7 cellular contexts compared by ENCODE assay signal in the genomic region with DNA sequence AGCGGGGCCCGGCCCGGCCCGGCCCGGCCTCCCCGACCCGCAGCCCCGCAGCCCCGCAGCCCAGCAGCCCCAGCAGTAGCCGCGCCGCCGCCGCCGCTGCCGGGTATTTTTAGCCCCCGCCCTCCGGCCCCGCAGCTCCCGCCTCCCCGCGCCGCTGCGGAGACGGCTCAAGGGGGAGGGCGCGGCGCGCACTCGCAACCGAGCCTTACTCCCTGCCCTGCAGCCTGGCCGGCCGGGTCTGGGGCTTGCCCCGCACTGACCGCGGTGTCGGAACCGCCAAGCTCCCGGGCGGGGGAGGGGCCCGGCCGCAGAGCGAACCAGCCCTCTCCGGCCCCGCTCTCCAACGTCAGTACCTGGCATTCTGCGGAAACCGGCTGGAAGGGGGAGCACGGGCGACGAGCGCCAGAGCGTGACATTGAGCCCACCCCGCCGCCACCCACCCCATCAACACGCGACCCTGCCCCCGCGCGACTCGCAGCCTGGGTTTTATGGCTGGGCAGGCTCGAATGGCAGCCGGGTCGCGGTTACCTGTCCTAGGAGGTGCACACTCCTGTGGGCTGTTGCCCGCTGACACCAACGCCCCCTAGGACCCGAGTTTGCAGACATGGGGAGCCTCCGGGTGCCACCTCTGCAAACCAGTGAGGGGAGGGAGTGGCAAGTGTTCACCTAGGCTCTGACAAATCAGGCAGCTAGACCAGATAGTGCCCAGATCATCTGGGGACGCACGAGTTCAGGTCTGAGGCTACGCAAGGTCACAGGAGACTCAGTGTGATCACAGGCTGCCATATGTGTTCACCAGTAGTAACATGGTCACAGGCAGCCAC. TPM values are rescaled to one million over a fixed set of nuclear protein-coding genes. Genes with fewer than 3 reads are reported as not detected.
DNase-seq lines count a peak whose midpoint lies in the region; ATAC-seq and TF ChIP-seq lines count a peak whose summit lies in the region.

A gene with protein sequence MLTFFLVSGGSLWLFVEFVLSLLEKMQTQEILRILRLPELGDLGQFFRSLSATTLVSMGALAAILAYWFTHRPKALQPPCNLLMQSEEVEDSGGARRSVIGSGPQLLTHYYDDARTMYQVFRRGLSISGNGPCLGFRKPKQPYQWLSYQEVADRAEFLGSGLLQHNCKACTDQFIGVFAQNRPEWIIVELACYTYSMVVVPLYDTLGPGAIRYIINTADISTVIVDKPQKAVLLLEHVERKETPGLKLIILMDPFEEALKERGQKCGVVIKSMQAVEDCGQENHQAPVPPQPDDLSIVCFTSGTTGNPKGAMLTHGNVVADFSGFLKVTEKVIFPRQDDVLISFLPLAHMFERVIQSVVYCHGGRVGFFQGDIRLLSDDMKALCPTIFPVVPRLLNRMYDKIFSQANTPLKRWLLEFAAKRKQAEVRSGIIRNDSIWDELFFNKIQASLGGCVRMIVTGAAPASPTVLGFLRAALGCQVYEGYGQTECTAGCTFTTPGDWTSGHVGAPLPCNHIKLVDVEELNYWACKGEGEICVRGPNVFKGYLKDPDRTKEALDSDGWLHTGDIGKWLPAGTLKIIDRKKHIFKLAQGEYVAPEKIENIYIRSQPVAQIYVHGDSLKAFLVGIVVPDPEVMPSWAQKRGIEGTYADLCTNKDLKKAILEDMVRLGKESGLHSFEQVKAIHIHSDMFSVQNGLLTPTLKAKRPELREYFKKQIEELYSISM (minus strand): TSS at position 98 of the 824 bp plus-strand sequence. CDS start 105 bp downstream, outside the sequence.

- no peaks in the 10 kb centered on the region for H3K9me3 ChIP-seq in HAP-1
- no peaks in the 10 kb centered on the region for H3K9me3 ChIP-seq in WERI-Rb-1 (ENCODE audit: severe bottlenecking)

- H3K4me1 ChIP-seq in HAP-1, result no peaks in the 10 kb centered on the region

- no peaks in the 10 kb centered on the region for H3K9me3 Mint-ChIP-seq in stimulated activated effector memory CD8-positive, alpha-beta T cell treated with anti-CD3 and anti-CD28 coated beads, Interleukin-12 subunit alpha, Interleukin-12 subunit beta, amount 100 ng/mL, for 72 hours

- H3K27me3 ChIP-seq in HAP-1 (ENCODE audit: low read depth) (peaks cover 7% of the 10 kb centered on the region; the same call in 1 of the 2 replicates), WERI-Rb-1 (ENCODE audit: insufficient read depth, low read depth, severe bottlenecking) (no peaks in the 10 kb centered on the region)

- H3K36me3 ChIP-seq in HAP-1 (replicated peaks) (no peaks in the 10 kb centered on the region), WERI-Rb-1 (no peaks in the 10 kb centered on the region; the same call in 1 of the 2 replicates)

- peak; percentile 69 for ATAC-seq in left colon
- peak; percentile 56 for ATAC-seq in stimulated activated effector memory CD8-positive, alpha-beta T cell treated with anti-CD3 and anti-CD28 coated beads, Interleukin-12 subunit alpha, Interleukin-12 subunit beta, amount 100 ng/mL, for 72 hours

- intact Hi-C loops in left colon (cut with DNase I, micrococcal nuclease), result loop anchor here in 1 of 2 donors (10.0 kb wide), 1 partner anchor 427 kb away; no protein-coding TSS in a partner anchor

- peak; percentile 24 to 60 for DNase-seq in HAP-1 (ENCODE audit: low spot score in 2 of 2)
- peak; percentile 55 for DNase-seq in WERI-Rb-1
- DNase-seq in cerebellum (ENCODE audit: low spot score), result peak; percentile 77
- peak; percentile 16 to 55 for DNase-seq in left colon
- peak in 1 of 2 donors; percentile 49 for DNase-seq in stimulated activated effector memory CD8-positive, alpha-beta T cell treated with anti-CD3 and anti-CD28 coated beads, Interleukin-12 subunit alpha, Interleukin-12 subunit beta, amount 100 ng/mL, for 72 hours (ENCODE audit: low spot score in 2 of 2)
- no peak for DNase-seq in SHP77 treated with DMSO at 0.1 percent for 48 hours (lab: John Stamatoyannopoulos, UW)
- DNase-seq in DMS79 treated with DMSO at 0.1 percent for 48 hours (lab: John Stamatoyannopoulos, UW), result no peak

- peak within 1 kb of the TSS; percentile 82 for H3K27ac ChIP-seq in WERI-Rb-1

- H3K4me1 Mint-ChIP-seq in stimulated activated effector memory CD8-positive, alpha-beta T cell treated with anti-CD3 and anti-CD28 coated beads, Interleukin-12 subunit alpha, Interleukin-12 subunit beta, amount 100 ng/mL, for 72 hours, result peaks cover 51% of the 10 kb centered on the region

- no peak for TF ChIP-seq CTCF in WERI-Rb-1 (IDR thresholded peaks at IDR 0.05; ENCODE audit: low read depth, low read length)

- H3K4me3 ChIP-seq in HAP-1, result peak within 1 kb of the TSS; percentile 41
- H3K4me3 ChIP-seq in WERI-Rb-1 (ENCODE audit: low read depth, low read length), result peak within 1 kb of the TSS; percentile 79

- in situ Hi-C loops in HAP-1 (cut with MboI; ENCODE audit: low sequenced_read_pairs), result no loop called here

- H3K36me3 Mint-ChIP-seq in stimulated activated effector memory CD8-positive, alpha-beta T cell treated with anti-CD3 and anti-CD28 coated beads, Interleukin-12 subunit alpha, Interleukin-12 subunit beta, amount 100 ng/mL, for 72 hours, result no peaks in the 10 kb centered on the region

- H3K4me3 Mint-ChIP-seq in stimulated activated effector memory CD8-positive, alpha-beta T cell treated with anti-CD3 and anti-CD28 coated beads, Interleukin-12 subunit alpha, Interleukin-12 subunit beta, amount 100 ng/mL, for 72 hours, result peak within 1 kb of the TSS; percentile 73

- no peak within 1 kb of the TSS for H3K27ac Mint-ChIP-seq in stimulated activated effector memory CD8-positive, alpha-beta T cell treated with anti-CD3 and anti-CD28 coated beads, Interleukin-12 subunit alpha, Interleukin-12 subunit beta, amount 100 ng/mL, for 72 hours

RNA-seq across cellular contexts. Expression of the gene that starts here (rescaled TPM):
- total RNA-seq in cerebellum (55.9 TPM), left colon (under 1 TPM; 0.58 to 0.59 TPM)

Comparison
In these comparisons a context has a peak if more than half of its experiments do, and no peak if none do; other contexts are left out.
1. RNA of the gene that starts here (total RNA-seq): 55.9 TPM in cerebellum (single experiment); 0.58 to 0.59 TPM in left colon; every median in the first group is over 10 times any median in the second.
2. Peak in DNase-seq and ATAC-seq in left colon; RNA of the gene not detected or under 1 TPM.
3. DNase-seq: peak in HAP-1 (2 of 2), WERI-Rb-1 (single experiment) and cerebellum (single experiment); none in SHP77 treated with DMSO at 0.1 percent for 48 hours (single experiment) and DMS79 treated with DMSO at 0.1 percent for 48 hours (single experiment).